In the genomic region with DNA sequence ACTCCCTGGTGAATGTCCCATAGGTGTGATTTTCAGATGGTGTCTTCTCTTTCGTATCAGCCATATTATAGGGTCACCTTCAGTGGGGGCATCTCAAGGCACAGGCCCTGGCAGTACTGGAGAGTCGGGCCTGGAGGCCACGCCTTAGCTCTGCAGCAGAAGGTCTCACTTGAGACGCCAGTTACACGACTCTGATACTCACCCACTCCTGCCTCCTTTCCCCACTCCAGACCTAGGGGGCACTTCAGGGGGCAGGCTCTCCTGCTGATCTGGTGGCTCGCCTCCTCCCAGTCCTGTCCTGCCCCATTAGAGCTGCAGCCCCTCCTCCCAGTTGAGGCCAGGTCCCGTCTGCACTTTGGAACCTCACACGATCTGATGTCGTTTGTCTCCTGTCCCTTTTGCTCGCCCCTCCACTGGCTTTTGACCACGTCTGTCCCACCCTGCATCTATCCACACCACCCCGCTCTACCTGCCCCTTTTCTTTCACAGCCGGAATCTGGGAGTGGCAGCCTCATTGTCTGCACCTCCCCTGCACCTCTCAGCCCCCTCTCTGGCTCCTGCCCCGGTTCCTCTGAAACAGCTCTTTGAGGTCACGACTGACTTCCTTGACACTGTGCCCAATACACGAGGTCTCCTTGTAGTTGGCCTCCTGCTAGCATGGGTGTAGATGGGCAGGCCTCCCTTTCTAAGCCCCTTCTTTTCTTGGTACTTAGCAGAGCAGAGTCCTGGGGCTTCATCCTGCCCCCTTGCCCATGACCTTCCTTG, we compare ENCODE assay signal across 1 cellular context.
TF ChIP-seq lines count a peak whose summit lies in the region.

No MANE protein-coding gene starts in this region.

TF ChIP-seq in IMR-90, 13 proteins besides CTCF, POLR2A, EP300 and RAD21:
- TF ChIP-seq RFX5 (IDR thresholded peaks at IDR 0.05; ENCODE audit: low read depth, low read length) (no peak), BHLHE40 (IDR thresholded peaks at IDR 0.05; ENCODE audit: low read depth, low read length) (no peak), RCOR1 (IDR thresholded peaks at IDR 0.05; ENCODE audit: insufficient replicate concordance, low read length) (no peak), MAFK (IDR thresholded peaks at IDR 0.05; ENCODE audit: low read depth, low read length) (no peak), NFE2L2 (IDR thresholded peaks at IDR 0.05; ENCODE audit: low read depth, low read length) (no peak), FOS (IDR thresholded peaks at IDR 0.05; ENCODE audit: low read depth, low read length) (no peak), MAZ (IDR thresholded peaks at IDR 0.05; ENCODE audit: borderline replicate concordance, low read depth, low read length) (no peak), CHD1 (IDR thresholded peaks at IDR 0.05; ENCODE audit: low read depth, low read length) (no peak), MXI1 (IDR thresholded peaks at IDR 0.05; ENCODE audit: borderline replicate concordance, low read depth, low read length) (no peak)
- TF ChIP-seq, protein P1, sequence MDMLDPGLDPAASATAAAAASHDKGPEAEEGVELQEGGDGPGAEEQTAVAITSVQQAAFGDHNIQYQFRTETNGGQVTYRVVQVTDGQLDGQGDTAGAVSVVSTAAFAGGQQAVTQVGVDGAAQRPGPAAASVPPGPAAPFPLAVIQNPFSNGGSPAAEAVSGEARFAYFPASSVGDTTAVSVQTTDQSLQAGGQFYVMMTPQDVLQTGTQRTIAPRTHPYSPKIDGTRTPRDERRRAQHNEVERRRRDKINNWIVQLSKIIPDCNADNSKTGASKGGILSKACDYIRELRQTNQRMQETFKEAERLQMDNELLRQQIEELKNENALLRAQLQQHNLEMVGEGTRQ (IDR thresholded peaks at IDR 0.05; ENCODE audit: low read depth, low read length): no peak
- TF ChIP-seq, protein P2, sequence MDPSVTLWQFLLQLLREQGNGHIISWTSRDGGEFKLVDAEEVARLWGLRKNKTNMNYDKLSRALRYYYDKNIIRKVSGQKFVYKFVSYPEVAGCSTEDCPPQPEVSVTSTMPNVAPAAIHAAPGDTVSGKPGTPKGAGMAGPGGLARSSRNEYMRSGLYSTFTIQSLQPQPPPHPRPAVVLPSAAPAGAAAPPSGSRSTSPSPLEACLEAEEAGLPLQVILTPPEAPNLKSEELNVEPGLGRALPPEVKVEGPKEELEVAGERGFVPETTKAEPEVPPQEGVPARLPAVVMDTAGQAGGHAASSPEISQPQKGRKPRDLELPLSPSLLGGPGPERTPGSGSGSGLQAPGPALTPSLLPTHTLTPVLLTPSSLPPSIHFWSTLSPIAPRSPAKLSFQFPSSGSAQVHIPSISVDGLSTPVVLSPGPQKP (IDR thresholded peaks at IDR 0.05; ENCODE audit: borderline replicate concordance, low read depth, low read length): no peak
